8 cellular contexts compared by ENCODE assay signal in genomic region chr14:105045710-105046326, GRCh38. TPM values are rescaled to one million over a fixed set of nuclear protein-coding genes. Genes with fewer than 3 reads are reported as not detected.
DNase-seq lines count a peak whose midpoint lies in the region; ATAC-seq and TF ChIP-seq lines count a peak whose summit lies in the region.

No MANE protein-coding gene starts in this region.

- no peak overlapping the region for H3K27ac ChIP-seq in CD8-positive, alpha-beta T cell (ENCODE audit: low read depth, low read length)
- no peak overlapping the region for H3K27ac ChIP-seq in Peyer's patch

- POLR2A ChIA-PET in CD8-positive, alpha-beta T cell (lab: Charles Lee): interaction anchor here (0.6 to 1.9 kb wide), 10 partner anchors 10 to 245 kb away, joined by 3 to 12 read pairs (median 4); partner anchors contain the start of genes CDCA4, GPR132 and ZBTB42

- peak overlapping the region; percentile 83 for H3K27ac Mint-ChIP-seq in CD8-positive, alpha-beta T cell
- peak overlapping the region; percentile 37 to 68 for H3K27ac Mint-ChIP-seq in natural killer cell

- TF ChIP-seq POLR2A in Peyer's patch (IDR thresholded peaks at IDR 0.05): no peak

- H3K9me3 ChIP-seq in CD8-positive, alpha-beta T cell (ENCODE audit: low read length): no peaks in the 10 kb centered on the region
- no peaks in the 10 kb centered on the region for H3K9me3 ChIP-seq in Peyer's patch

- DNase-seq in CD8-positive, alpha-beta T cell: peak; percentile 86 to 98 (median 94)
- DNase-seq in LHCN-M2 (ENCODE audit: low read depth) (peak; percentile 67), Peyer's patch (peak; percentile 92 to 97 (median 94)), natural killer cell (peak; percentile 91)
- DNase-seq in activated T-cell treated with anti-CD3 and anti-CD28 coated beads, Interleukin-2, amount 50 U/mL, for 1 hour: peak; percentile 95
- peak; percentile 78 to 93 (median 90) for DNase-seq in stimulated activated naive CD4-positive, alpha-beta T cell (lab: John Stamatoyannopoulos, UW)

- H3K4me1 Mint-ChIP-seq in CD8-positive, alpha-beta T cell (ENCODE audit: low read depth): peaks cover 9% of the 10 kb centered on the region
- peaks cover 13 to 14% of the 10 kb centered on the region in 2 donors for H3K4me1 Mint-ChIP-seq in natural killer cell

- peak; percentile 100 for TF ChIP-seq CTCF in CD8-positive, alpha-beta T cell (IDR thresholded peaks at IDR 0.05)
- TF ChIP-seq CTCF in Peyer's patch (IDR thresholded peaks at IDR 0.05): peak; percentile 100
- TF ChIP-seq CTCF in natural killer cell (IDR thresholded peaks at IDR 0.05): peak; percentile 100

- no peaks in the 10 kb centered on the region for H3K27me3 Mint-ChIP-seq in CD8-positive, alpha-beta T cell (ENCODE audit: low read depth)
- no peaks in the 10 kb centered on the region for H3K27me3 Mint-ChIP-seq in natural killer cell (ENCODE audit: low read depth in 2 of 2)

- CTCF ChIA-PET in CD8-positive, alpha-beta T cell (lab: Charles Lee): interaction anchor here (0.6 to 8.2 kb wide), 38 partner anchors 9 to 300 kb away, joined by 3 to 172 read pairs (median 4); partner anchors contain the start of genes CDCA4, CLBA1 and GPR132

- intact Hi-C loops in CD8-positive, alpha-beta T cell (cut with DNase I, micrococcal nuclease): loop anchor here (1.0 to 5.0 kb wide), 9 partner anchors 15 to 150 kb away; partner anchors contain the start of gene CDCA4 (in 2 of the 2)
- intact Hi-C loops in natural killer cell (cut with micrococcal nuclease): loop anchor here (1.0 to 2.0 kb wide), 2 partner anchors 70 to 113 kb away; no protein-coding TSS in a partner anchor

- H3K4me1 ChIP-seq in CD8-positive, alpha-beta T cell (ENCODE audit: insufficient read depth, low read length): peaks cover 5% of the 10 kb centered on the region
- peaks cover 0 to 3% (median 0%) of the 10 kb centered on the region in 4 donors for H3K4me1 ChIP-seq in Peyer's patch

- H3K4me3 ChIP-seq in CD8-positive, alpha-beta T cell (ENCODE audit: low read depth, low read length): no peak overlapping the region
- peak overlapping the region in 1 of 4 donors; percentile 17 for H3K4me3 ChIP-seq in Peyer's patch

- H3K36me3 Mint-ChIP-seq in CD8-positive, alpha-beta T cell: peaks cover 24% of the 10 kb centered on the region
- no peaks in the 10 kb centered on the region for H3K36me3 Mint-ChIP-seq in natural killer cell

- H3K4me3 Mint-ChIP-seq in CD8-positive, alpha-beta T cell: no peak overlapping the region
- peak overlapping the region; percentile 50 for H3K4me3 Mint-ChIP-seq in natural killer cell

- peak; percentile 90 for ATAC-seq in CD8-positive, alpha-beta T cell
- ATAC-seq in GM21515 (IDR thresholded peaks at IDR 0.05; ENCODE audit: unreplicated experiment): peak; percentile 57
- ATAC-seq in esophagus mucosa: peak; percentile 78
- peak; percentile 95 to 98 (median 97) for ATAC-seq in natural killer cell

- no peaks in the 10 kb centered on the region for H3K27me3 ChIP-seq in CD8-positive, alpha-beta T cell (ENCODE audit: insufficient read depth, low read length)
- no peaks in the 10 kb centered on the region for H3K27me3 ChIP-seq in Peyer's patch

- no peaks in the 10 kb centered on the region for H3K9me3 Mint-ChIP-seq in CD8-positive, alpha-beta T cell
- no peaks in the 10 kb centered on the region for H3K9me3 Mint-ChIP-seq in natural killer cell

- peaks cover 12% of the 10 kb centered on the region for H3K36me3 ChIP-seq in CD8-positive, alpha-beta T cell (ENCODE audit: insufficient read depth, low read length)
- H3K36me3 ChIP-seq in Peyer's patch: no peaks in the 10 kb centered on the region

RNA-seq across cellular contexts. Expression of gene GPR132, which starts 19.4 kb away (rescaled TPM):
- 100 to 1,000 TPM in 1 of 2 experiments, 10 to 100 TPM in 1; 91.8 to 101 TPM for total RNA-seq in CD8-positive, alpha-beta T cell
- total RNA-seq in LHCN-M2 (2014; rRNA removed) (not detected in 2 replicates), Peyer's patch (10 to 100 TPM in 1 of 4 donors, 1 to 10 TPM in 3; 1.5 to 29.7 (median 4.2) TPM), esophagus mucosa (0.36 TPM), natural killer cell (10 to 100 TPM; 18.2 to 30.3 (median 26.7) TPM)
- polyA plus RNA-seq in LHCN-M2 (2012): not detected

RNA-seq across cellular contexts. Expression of gene CDCA4, which starts 24.9 kb away (rescaled TPM):
- total RNA-seq in CD8-positive, alpha-beta T cell: 10 to 100 TPM; 20.2 to 22.9 TPM
- total RNA-seq in LHCN-M2 (2014; rRNA removed) (63.1 and 63.6 TPM in 2 replicates), Peyer's patch (1 to 10 TPM; 3.7 to 9.1 (median 6.6) TPM), esophagus mucosa (21.8 TPM), natural killer cell (10 to 100 TPM; 10.3 to 20.7 (median 16.6) TPM)
- 21.3 TPM for polyA plus RNA-seq in LHCN-M2 (2012)
